In genomic region chr7:69411466-69411865, GRCh38 we compare ENCODE assay signal across 21 cellular contexts.
"Had no signal": no experiment of that assay in that cellular context is flagged by ENCODE, and none has a peak within 500 bp of the region (broad histone marks: within the 10 kb centered on the region; RNA-seq: fewer than 3 reads in every experiment).

No MANE protein-coding gene starts in this region.

- H3K27ac Mint-ChIP-seq: activated B cell treated with CpG ODN at 0.5 μM for 24 hours; activated CD4-positive, alpha-beta memory T cell treated with anti-CD3 and anti-CD28 coated beads, Interleukin-2, amount 10 ng/mL, durations not matched to agents 7 days and 5 days; activated CD8-positive, alpha-beta memory T cell treated with anti-CD3 and anti-CD28 coated beads, Interleukin-2, amount 10 ng/mL, durations not matched to agents 7 days and 5 days; activated naive CD8-positive, alpha-beta T cell treated with anti-CD3 and anti-CD28 coated beads, Interleukin-2, amount 10 ng/mL, durations not matched to agents 7 days and 5 days; activated T-helper 17 cell treated with anti-CD3 and anti-CD28 coated beads, Interleukin-2, amount 50 U/mL, for 72 hours; immature natural killer cell; stimulated activated effector memory CD8-positive, alpha-beta T cell treated with anti-CD3 and anti-CD28 coated beads, Interleukin-12 subunit alpha, Interleukin-12 subunit beta, amount 100 ng/mL, for 72 hours had no signal

- H3K4me3 Mint-ChIP-seq: activated B cell treated with CpG ODN at 0.5 μM for 24 hours; activated CD4-positive, alpha-beta memory T cell treated with anti-CD3 and anti-CD28 coated beads, Interleukin-2, amount 10 ng/mL, durations not matched to agents 7 days and 5 days; activated CD8-positive, alpha-beta memory T cell treated with anti-CD3 and anti-CD28 coated beads, Interleukin-2, amount 10 ng/mL, durations not matched to agents 7 days and 5 days; activated naive CD8-positive, alpha-beta T cell treated with anti-CD3 and anti-CD28 coated beads, Interleukin-2, amount 10 ng/mL, durations not matched to agents 7 days and 5 days; activated T-helper 17 cell treated with anti-CD3 and anti-CD28 coated beads, Interleukin-2, amount 50 U/mL, for 72 hours; immature natural killer cell; naive thymus-derived CD4-positive, alpha-beta T cell; stimulated activated effector memory CD8-positive, alpha-beta T cell treated with anti-CD3 and anti-CD28 coated beads, Interleukin-12 subunit alpha, Interleukin-12 subunit beta, amount 100 ng/mL, for 72 hours had no signal

- DNase-seq: activated B cell treated with CpG ODN at 0.5 μM for 24 hours; activated CD4-positive, alpha-beta memory T cell treated with anti-CD3 and anti-CD28 coated beads, Interleukin-2, amount 10 ng/mL, durations not matched to agents 7 days and 5 days; activated CD4-positive, alpha-beta T cell treated with anti-CD3 and anti-CD28 coated beads for 48 hours; activated CD8-positive, alpha-beta memory T cell treated with anti-CD3 and anti-CD28 coated beads, Interleukin-2, amount 10 ng/mL, durations not matched to agents 7 days and 5 days; activated naive CD4-positive, alpha-beta T cell treated with Interleukin-2 at 50 U/mL for 16 hours; activated naive CD8-positive, alpha-beta T cell treated with anti-CD3 and anti-CD28 coated beads, Interleukin-2, amount 10 ng/mL, durations not matched to agents 7 days and 5 days; body of pancreas; dermis blood vessel endothelial cell; effector memory CD4-positive, alpha-beta T cell; heart right ventricle; immature natural killer cell; mesenchymal stem cell; naive thymus-derived CD4-positive, alpha-beta T cell; pancreas; right lobe of liver; small intestine; stimulated activated CD4-positive, alpha-beta T cell treated with anti-CD3 and anti-CD28 coated beads, Interleukin-4, amount 100 ng/mL, for 1 hour; testis; upper lobe of left lung had no signal

- H3K27me3 Mint-ChIP-seq: activated B cell treated with CpG ODN at 0.5 μM for 24 hours; activated CD4-positive, alpha-beta memory T cell treated with anti-CD3 and anti-CD28 coated beads, Interleukin-2, amount 10 ng/mL, durations not matched to agents 7 days and 5 days; activated CD8-positive, alpha-beta memory T cell treated with anti-CD3 and anti-CD28 coated beads, Interleukin-2, amount 10 ng/mL, durations not matched to agents 7 days and 5 days; activated T-helper 17 cell treated with anti-CD3 and anti-CD28 coated beads, Interleukin-2, amount 50 U/mL, for 72 hours; naive thymus-derived CD4-positive, alpha-beta T cell had no signal

- H3K4me1 Mint-ChIP-seq: activated CD4-positive, alpha-beta memory T cell treated with anti-CD3 and anti-CD28 coated beads, Interleukin-2, amount 10 ng/mL, durations not matched to agents 7 days and 5 days; activated T-helper 17 cell treated with anti-CD3 and anti-CD28 coated beads, Interleukin-2, amount 50 U/mL, for 72 hours; stimulated activated effector memory CD8-positive, alpha-beta T cell treated with anti-CD3 and anti-CD28 coated beads, Interleukin-12 subunit alpha, Interleukin-12 subunit beta, amount 100 ng/mL, for 72 hours had no signal

- ATAC-seq: activated CD8-positive, alpha-beta memory T cell treated with anti-CD3 and anti-CD28 coated beads, Interleukin-2, amount 10 ng/mL, durations not matched to agents 7 days and 5 days; activated T-helper 17 cell treated with anti-CD3 and anti-CD28 coated beads, Interleukin-2, amount 50 U/mL, for 72 hours; body of pancreas; naive thymus-derived CD4-positive, alpha-beta T cell; pancreas; right lobe of liver; stimulated activated effector memory CD8-positive, alpha-beta T cell treated with anti-CD3 and anti-CD28 coated beads, Interleukin-12 subunit alpha, Interleukin-12 subunit beta, amount 100 ng/mL, for 72 hours had no signal

- H3K36me3 Mint-ChIP-seq: activated CD8-positive, alpha-beta memory T cell treated with anti-CD3 and anti-CD28 coated beads, Interleukin-2, amount 10 ng/mL, durations not matched to agents 7 days and 5 days; activated naive CD8-positive, alpha-beta T cell treated with anti-CD3 and anti-CD28 coated beads, Interleukin-2, amount 10 ng/mL, durations not matched to agents 7 days and 5 days; immature natural killer cell; stimulated activated effector memory CD8-positive, alpha-beta T cell treated with anti-CD3 and anti-CD28 coated beads, Interleukin-12 subunit alpha, Interleukin-12 subunit beta, amount 100 ng/mL, for 72 hours had no signal
